In genomic region chr12:27802511-27802910, GRCh38 we compare ENCODE assay signal across 16 cellular contexts. TPM values are rescaled to one million over a fixed set of nuclear protein-coding genes. Genes with fewer than 3 reads are reported as not detected.
"Had no signal": no experiment of that assay in that cellular context is flagged by ENCODE, and none has a peak within 500 bp of the region (broad histone marks: within the 10 kb centered on the region; RNA-seq: fewer than 3 reads in every experiment).

No MANE protein-coding gene starts in this region.

- H3K9me3 ChIP-seq: breast epithelium, SK-N-SH, thyroid gland, vagina had no signal

- DNase-seq: dorsolateral prefrontal cortex; hypothalamus; kidney glomerular epithelial cell; mesendoderm; SK-N-SH; stimulated activated CD4-positive, alpha-beta T cell treated with anti-CD3 and anti-CD28 coated beads, Interleukin-2, amount 100 ng/mL, for 48 hours; stimulated activated CD8-positive, alpha-beta memory T cell treated with anti-CD3 and anti-CD28 coated beads, Interleukin-4, amount 100 ng/mL, for 48 hours; thyroid gland had no signal

- ATAC-seq: sciatic nerve, WTC11 had no signal

- H3K4me3 ChIP-seq: breast epithelium, dorsolateral prefrontal cortex, thyroid gland, vagina had no signal

- H3K27me3 ChIP-seq: breast epithelium, dorsolateral prefrontal cortex, thyroid gland, vagina had no signal

- H3K4me1 ChIP-seq: breast epithelium, thyroid gland, vagina had no signal

- H3K36me3 ChIP-seq: breast epithelium had no signal

- H3K27ac ChIP-seq: breast epithelium, thyroid gland, vagina had no signal

RNA-seq across cellular contexts. Expression of gene MANSC4, which starts 22.5 kb away (rescaled TPM):
- total RNA-seq: liver; osteocyte; pulmonary artery endothelial cell; sciatic nerve; T-helper 1 cell treated with Interleukin-12 subunit alpha and Interleukin-12 subunit beta and Interleukin-4 antibody, amounts not matched to agents 30 ng/mL and 1 ng/mL, for 36 hours; thyroid gland; vagina; WTC11 had no signal
